In genomic region chr1:168145184-168146159, GRCh38 we compare ENCODE assay signal across 8 cellular contexts. TPM values are rescaled to one million over a fixed set of nuclear protein-coding genes. Genes with fewer than 3 reads are reported as not detected.
DNase-seq lines count a peak whose midpoint lies in the region; ATAC-seq, FAIRE-seq and TF ChIP-seq lines count a peak whose summit lies in the region.

No MANE protein-coding gene starts in this region.

- TF ChIP-seq CTCF in DOHH2 (IDR thresholded peaks at IDR 0.05; ENCODE audit: low read depth, low read length, poor library complexity, severe bottlenecking) (peak; percentile 89), KMS-11 (conservative IDR thresholded peaks at IDR 0.05; ENCODE audit: low read depth, low read length) (peak; percentile 100), fibroblast of lung (conservative IDR thresholded peaks at IDR 0.05 in 1 of 2, IDR thresholded peaks at IDR 0.05 in 1 of 2; ENCODE audit: low read depth in 1 of 2, low read length in 2 of 2) (peak; percentile 99), neural crest cell (conservative IDR thresholded peaks at IDR 0.05) (peak; percentile 90)

- H4K20me1 ChIP-seq in DOHH2 (ENCODE audit: control insufficient read depth, insufficient read depth, low read depth, low read length) (no peaks in the 10 kb centered on the region), KMS-11 (ENCODE audit: insufficient read depth) (no peaks in the 10 kb centered on the region), fibroblast of lung (ENCODE audit: control insufficient read depth, extremely low read depth, insufficient read depth, low read length) (no peaks in the 10 kb centered on the region)

- peaks cover 9% of the 10 kb centered on the region for H3K4me1 ChIP-seq in DOHH2 (ENCODE audit: control insufficient read depth, low read length)
- no peaks in the 10 kb centered on the region for H3K4me1 ChIP-seq in KMS-11 (ENCODE audit: low read depth, poor library complexity, severe bottlenecking)
- H3K4me1 ChIP-seq in fibroblast of lung (ENCODE audit: control insufficient read depth, extremely low read depth, insufficient read depth, low read length), result no peaks in the 10 kb centered on the region

- H3F3A ChIP-seq in DOHH2 (ENCODE audit: control insufficient read depth, insufficient read depth), result no peaks in the 10 kb centered on the region

- H2AFZ ChIP-seq in KMS-11 (ENCODE audit: low read depth), result peak overlapping the region; percentile 35; the same call in 1 of the 2 replicates
- H2AFZ ChIP-seq in fibroblast of lung (ENCODE audit: low read length), result peak overlapping the region; percentile 29

- H3K27ac ChIP-seq in DOHH2 (ENCODE audit: low read depth, low read length), result no peak overlapping the region
- no peak overlapping the region for H3K27ac ChIP-seq in KMS-11
- no peak overlapping the region for H3K27ac ChIP-seq in fibroblast of lung (ENCODE audit: insufficient read depth, low read length)

- no peak overlapping the region for H3K9ac ChIP-seq in KMS-11
- H3K9ac ChIP-seq in fibroblast of lung (ENCODE audit: insufficient read depth, low read length), result no peak overlapping the region

- no peaks in the 10 kb centered on the region for H3K27me3 Mint-ChIP-seq in neural crest cell (ENCODE audit: low read depth)
- no peaks in the 10 kb centered on the region for H3K27me3 Mint-ChIP-seq in stimulated activated naive CD8-positive, alpha-beta T cell treated with anti-CD3 and anti-CD28 coated beads, Interleukin-15, amount 100 ng/mL, for 72 hours

- peak overlapping the region; percentile 54 for H3K4me3 Mint-ChIP-seq in neural crest cell
- peak overlapping the region; percentile 58 to 71 for H3K4me3 Mint-ChIP-seq in stimulated activated naive CD8-positive, alpha-beta T cell treated with anti-CD3 and anti-CD28 coated beads, Interleukin-15, amount 100 ng/mL, for 72 hours

- ATAC-seq in GM21786 (IDR thresholded peaks at IDR 0.05; ENCODE audit: unreplicated experiment), result peak; percentile 92
- ATAC-seq in stimulated activated naive CD8-positive, alpha-beta T cell treated with anti-CD3 and anti-CD28 coated beads, Interleukin-15, amount 100 ng/mL, for 72 hours, result peak; percentile 99

- H3K9me3 Mint-ChIP-seq in neural crest cell, result no peaks in the 10 kb centered on the region
- no peaks in the 10 kb centered on the region for H3K9me3 Mint-ChIP-seq in stimulated activated naive CD8-positive, alpha-beta T cell treated with anti-CD3 and anti-CD28 coated beads, Interleukin-15, amount 100 ng/mL, for 72 hours

- H3K79me2 ChIP-seq in DOHH2 (ENCODE audit: control insufficient read depth, low read length), result no peaks in the 10 kb centered on the region
- no peaks in the 10 kb centered on the region for H3K79me2 ChIP-seq in KMS-11 (ENCODE audit: insufficient read depth, low read depth)
- H3K79me2 ChIP-seq in fibroblast of lung (ENCODE audit: control insufficient read depth, insufficient read depth, low read length), result no peaks in the 10 kb centered on the region

- H3K27ac Mint-ChIP-seq in neural crest cell (ENCODE audit: unreplicated experiment), result no peak overlapping the region
- H3K27ac Mint-ChIP-seq in stimulated activated naive CD8-positive, alpha-beta T cell treated with anti-CD3 and anti-CD28 coated beads, Interleukin-15, amount 100 ng/mL, for 72 hours, result peak overlapping the region in 1 of 2 donors; percentile 27

- H3K36me3 Mint-ChIP-seq in neural crest cell (ENCODE audit: low read depth), result no peaks in the 10 kb centered on the region

- H3K4me1 Mint-ChIP-seq in neural crest cell, result peaks cover 9% of the 10 kb centered on the region
- peaks cover 24% of the 10 kb centered on the region for H3K4me1 Mint-ChIP-seq in stimulated activated naive CD8-positive, alpha-beta T cell treated with anti-CD3 and anti-CD28 coated beads, Interleukin-15, amount 100 ng/mL, for 72 hours

- H3K9me2 ChIP-seq in DOHH2 (replicated peaks; ENCODE audit: control insufficient read depth, low read length), result no peaks in the 10 kb centered on the region

- H3K4me3 ChIP-seq in DOHH2 (ENCODE audit: low read length) (peak overlapping the region; percentile 39), KMS-11 (IDR thresholded peaks at IDR 0.05; ENCODE audit: insufficient read depth, low read depth, low read length) (no peak overlapping the region), fibroblast of lung (replicated peaks in 1 of 4; ENCODE audit: control extremely low read depth in 1 of 4, insufficient read depth in 1 of 4, low read depth in 3 of 4, low read length in 4 of 4) (no peak overlapping the region)

- H3K36me3 ChIP-seq in DOHH2 (ENCODE audit: control insufficient read depth, low read length), result no peaks in the 10 kb centered on the region
- no peaks in the 10 kb centered on the region for H3K36me3 ChIP-seq in KMS-11 (ENCODE audit: insufficient read depth)
- no peaks in the 10 kb centered on the region for H3K36me3 ChIP-seq in fibroblast of lung (ENCODE audit: control insufficient read depth, insufficient read depth, low read length)

- H3K27me3 ChIP-seq in DOHH2 (ENCODE audit: control insufficient read depth, low read length) (peaks cover 16% of the 10 kb centered on the region; the same call in 1 of the 2 replicates), KMS-11 (ENCODE audit: insufficient read depth, low read depth) (no peaks in the 10 kb centered on the region), fibroblast of lung (ENCODE audit: control insufficient read depth, insufficient read depth, low read length) (no peaks in the 10 kb centered on the region)

- no peak for FAIRE-seq in RCC 7860 (lab: Jason Lieb, UNC)

- DNase-seq in RCC 7860 (ENCODE audit: low spot score) (peak; percentile 53), fibroblast of lung (ENCODE audit: low read depth in 2 of 2) (peak; percentile 77 to 83), neural crest cell (ENCODE audit: low read depth, low spot score) (peak; percentile 89)
- DNase-seq in activated T-cell treated with anti-CD3 and anti-CD28 coated beads, Interleukin-2, amount 50 U/mL, for 48 hours, result peak; percentile 92
- DNase-seq in stimulated activated naive CD8-positive, alpha-beta T cell treated with anti-CD3 and anti-CD28 coated beads, Interleukin-15, amount 100 ng/mL, for 72 hours, result peak; percentile 84 to 86

- H3K4me2 ChIP-seq in DOHH2 (ENCODE audit: low read length) (peak overlapping the region; percentile 57), KMS-11 (peak overlapping the region; percentile 5; the same call in 1 of the 2 replicates), fibroblast of lung (ENCODE audit: extremely low read depth, insufficient read depth, low read length) (peak overlapping the region; percentile 37)

- H3K9me3 ChIP-seq in DOHH2 (ENCODE audit: control insufficient read depth, insufficient read depth, low read length) (no peaks in the 10 kb centered on the region), fibroblast of lung (ENCODE audit: control insufficient read depth, insufficient read depth, low read depth, low read length) (no peaks in the 10 kb centered on the region)

RNA-seq across cellular contexts. Expression of gene GPR161, which starts 8.7 kb away (rescaled TPM):
- total RNA-seq in fibroblast of lung (14.9 and 18.7 TPM in 2 replicates), neural crest cell (47.7 and 48.7 TPM in 2 replicates)
- polyA plus RNA-seq in fibroblast of lung, result 10.2 and 12.5 TPM in 2 replicates
- polyA plus RNA-seq in fibroblast of lung (2012), result 11.5 and 11.8 TPM in 2 replicates
- polyA minus RNA-seq in fibroblast of lung (ENCODE audit: low replicate concordance), result 150 and 154 TPM in 2 replicates

RNA-seq across cellular contexts. Expression of gene TIPRL, which starts 33.3 kb away (rescaled TPM):
- total RNA-seq in fibroblast of lung, result 29.0 and 34.7 TPM in 2 replicates
- polyA plus RNA-seq in fibroblast of lung, result 40.9 and 42.9 TPM in 2 replicates
- polyA plus RNA-seq in fibroblast of lung (2012), result 27.8 and 32.4 TPM in 2 replicates
- polyA minus RNA-seq in fibroblast of lung (ENCODE audit: low replicate concordance), result 2.9 and 5.1 TPM in 2 replicates
- 28.3 and 33.5 TPM in 2 replicates for total RNA-seq in neural crest cell

Comparison
In these comparisons a context has a peak if more than half of its experiments do, and no peak if none do; other contexts are left out.
1. H3K4me2 ChIP-seq: peak in every context shown above with its lines; median percentile 57 in DOHH2; 37 in fibroblast of lung; 5 in KMS-11.